Comparison of ENCODE assay signal across 36 cellular contexts in the genomic region with DNA sequence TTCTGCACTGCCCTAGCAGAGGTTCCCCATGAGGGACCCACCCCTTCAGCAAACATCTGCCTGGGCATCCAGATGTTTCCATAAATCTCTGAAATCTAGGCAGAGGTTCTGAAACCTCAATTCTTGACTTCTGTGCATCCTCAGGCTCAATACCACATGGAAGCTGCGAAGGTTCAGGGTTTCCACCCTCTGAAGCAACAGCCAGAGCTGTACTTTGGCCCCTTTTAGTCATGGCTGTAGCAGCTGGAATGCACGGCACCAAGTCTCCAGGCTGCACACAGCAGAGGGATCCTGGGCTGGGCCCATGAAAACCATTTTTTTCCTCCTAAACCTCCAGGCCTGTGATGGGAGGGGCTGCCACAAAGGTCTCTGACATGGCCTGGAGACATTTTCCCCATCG.
"Had no signal": no experiment of that assay in that cellular context is flagged by ENCODE, and none has a peak within 500 bp of the region (broad histone marks: within the 10 kb centered on the region; RNA-seq: fewer than 3 reads in every experiment).

No MANE protein-coding gene starts in this region.

- H3K9me3 Mint-ChIP-seq: activated B cell treated with CpG ODN at 0.5 μM for 24 hours; activated CD4-positive, alpha-beta T cell treated with anti-CD3 and anti-CD28 coated beads, Interleukin-2, amount 10 ng/mL, durations not matched to agents 24 days and 14 days; activated T-helper 1 cell treated with anti-CD3 and anti-CD28 coated beads, Interleukin-12 subunit alpha, Interleukin-12 subunit beta, Interleukin-2, Interleukin-4 antibody, amounts not matched to agents 30 ng/mL and 10 ng/mL and 1 ng/mL, durations not matched to agents 14 hours and 24 hours and 36 hours; T-helper 1 cell treated with Interleukin-12 subunit alpha and Interleukin-12 subunit beta and Interleukin-4 antibody, amounts not matched to agents 30 μg/mL and 1 μg/mL, for 36 hours had no signal

- H3K27ac ChIP-seq: adrenal gland, body of pancreas, brain microvascular endothelial cell, breast epithelium, VCaP had no signal

- FAIRE-seq: astrocyte, TTC549 had no signal

- H3K4me1 ChIP-seq: adrenal gland, body of pancreas, breast epithelium had no signal

- H3K4me3 Mint-ChIP-seq: activated B cell treated with CpG ODN at 0.5 μM for 24 hours; activated CD4-positive, alpha-beta memory T cell treated with anti-CD3 and anti-CD28 coated beads for 36 hours; activated CD4-positive, alpha-beta T cell treated with anti-CD3 and anti-CD28 coated beads, Interleukin-2, amount 10 ng/mL, durations not matched to agents 24 days and 14 days; activated CD8-positive, alpha-beta T cell treated with anti-CD3 and anti-CD28 coated beads for 36 hours; activated naive CD4-positive, alpha-beta T cell treated with anti-CD3 and anti-CD28 coated beads for 36 hours; activated naive CD8-positive, alpha-beta T cell treated with anti-CD3 and anti-CD28 coated beads for 36 hours; activated T-cell treated with anti-CD3 and anti-CD28 coated beads, Interleukin-2, amount 50 U/mL, for 4 hours; activated T-cell treated with anti-CD3 and anti-CD28 coated beads, Interleukin-2, amount 50 U/mL, for 72 hours; activated T-helper 1 cell treated with anti-CD3 and anti-CD28 coated beads, Interleukin-12 subunit alpha, Interleukin-12 subunit beta, Interleukin-2, Interleukin-4 antibody, amounts not matched to agents 30 ng/mL and 10 ng/mL and 1 ng/mL, durations not matched to agents 14 hours and 24 hours and 36 hours; activated T-helper 17 cell treated with anti-CD3 and anti-CD28 coated beads, Interleukin-2, amount 50 U/mL, for 72 hours; T-helper 1 cell treated with Interleukin-12 subunit alpha and Interleukin-12 subunit beta and Interleukin-4 antibody, amounts not matched to agents 30 μg/mL and 1 μg/mL, for 36 hours; T-helper 2 cell treated with Interferon-gamma antibody and Interleukin-4, amounts not matched to agents 5 μg/mL and 100 μg/mL, for 36 hours had no signal

- H3K9me3 ChIP-seq: adrenal gland, body of pancreas, breast epithelium had no signal

- H3K4me3 ChIP-seq: adrenal gland, body of pancreas, breast epithelium had no signal

- DNase-seq: activated B cell treated with CpG ODN at 0.5 μM for 24 hours; activated CD4-positive, alpha-beta memory T cell treated with anti-CD3 and anti-CD28 coated beads for 36 hours; activated CD4-positive, alpha-beta T cell treated with anti-CD3 and anti-CD28 coated beads for 4 hours; activated CD4-positive, alpha-beta T cell treated with anti-CD3 and anti-CD28 coated beads, Interleukin-2, amount 10 ng/mL, durations not matched to agents 24 days and 14 days; activated CD4-positive, alpha-beta T cell treated with anti-CD3 and anti-CD28 coated beads, Interleukin-2, amount 50 U/mL, for 1 hour; activated CD4-positive, alpha-beta T cell treated with anti-CD3 and anti-CD28 coated beads, Interleukin-2, amount 50 U/mL, for 4 hours; activated CD4-positive, CD25-positive, alpha-beta regulatory T cell treated with anti-CD3 and anti-CD28 coated beads, Interleukin-2, amount 50 U/mL, for 72 hours; activated CD8-positive, alpha-beta memory T cell treated with anti-CD3 and anti-CD28 coated beads, Interleukin-2, amount 50 U/mL, for 4 hours; activated CD8-positive, alpha-beta T cell treated with anti-CD3 and anti-CD28 coated beads for 36 hours; activated effector memory CD4-positive, alpha-beta T cell treated with anti-CD3 and anti-CD28 coated beads, Interleukin-2, amount 50 U/mL, for 16 hours; activated gamma-delta T cell treated with Interleukin-2 at 50 U/mL for 16 hours; activated naive CD4-positive, alpha-beta T cell; activated naive CD4-positive, alpha-beta T cell treated with anti-CD3 and anti-CD28 coated beads for 36 hours; activated naive CD4-positive, alpha-beta T cell treated with anti-CD3 and anti-CD28 coated beads, Interleukin-2, amount 50 U/mL, for 16 hours; activated naive CD8-positive, alpha-beta T cell treated with anti-CD3 and anti-CD28 coated beads for 36 hours; activated T-cell treated with anti-CD3 and anti-CD28 coated beads for 4 hours; activated T-cell treated with anti-CD3 and anti-CD28 coated beads, Interleukin-2, amount 50 U/mL, for 1 hour; activated T-cell treated with anti-CD3 and anti-CD28 coated beads, Interleukin-2, amount 50 U/mL, for 4 hours; activated T-cell treated with anti-CD3 and anti-CD28 coated beads, Interleukin-2, amount 50 U/mL, for 72 hours; adrenal gland; amniotic stem cell; aorta; body of pancreas; brain microvascular endothelial cell; central memory CD4-positive, alpha-beta T cell; T-helper 2 cell; T-helper 9 cell had no signal

- H3K27me3 Mint-ChIP-seq: activated B cell treated with CpG ODN at 0.5 μM for 24 hours; activated CD4-positive, alpha-beta memory T cell treated with anti-CD3 and anti-CD28 coated beads for 36 hours; activated CD4-positive, alpha-beta T cell treated with anti-CD3 and anti-CD28 coated beads, Interleukin-2, amount 10 ng/mL, durations not matched to agents 24 days and 14 days; activated CD8-positive, alpha-beta T cell treated with anti-CD3 and anti-CD28 coated beads for 36 hours; activated naive CD8-positive, alpha-beta T cell treated with anti-CD3 and anti-CD28 coated beads for 36 hours; activated T-helper 17 cell treated with anti-CD3 and anti-CD28 coated beads, Interleukin-2, amount 50 U/mL, for 72 hours had no signal

- H3K36me3 Mint-ChIP-seq: activated CD4-positive, alpha-beta memory T cell treated with anti-CD3 and anti-CD28 coated beads for 36 hours; activated naive CD4-positive, alpha-beta T cell treated with anti-CD3 and anti-CD28 coated beads, Interleukin-2, amount 50 U/mL, for 72 hours; activated naive CD8-positive, alpha-beta T cell treated with anti-CD3 and anti-CD28 coated beads for 36 hours had no signal

- ATAC-seq: activated CD8-positive, alpha-beta T cell treated with anti-CD3 and anti-CD28 coated beads for 36 hours; activated naive CD4-positive, alpha-beta T cell treated with anti-CD3 and anti-CD28 coated beads, Interleukin-2, amount 50 U/mL, for 72 hours; activated T-cell treated with anti-CD3 and anti-CD28 coated beads, Interleukin-2, amount 50 U/mL, for 4 hours; activated T-cell treated with anti-CD3 and anti-CD28 coated beads, Interleukin-2, amount 50 U/mL, for 72 hours; activated T-helper 17 cell treated with anti-CD3 and anti-CD28 coated beads, Interleukin-2, amount 50 U/mL, for 72 hours; body of pancreas had no signal

- H3K27me3 ChIP-seq: adrenal gland, body of pancreas, brain microvascular endothelial cell, breast epithelium had no signal

- H3K4me1 Mint-ChIP-seq: activated B cell treated with CpG ODN at 0.5 μM for 24 hours; activated CD4-positive, alpha-beta T cell treated with anti-CD3 and anti-CD28 coated beads, Interleukin-2, amount 10 ng/mL, durations not matched to agents 24 days and 14 days; activated naive CD8-positive, alpha-beta T cell treated with anti-CD3 and anti-CD28 coated beads for 36 hours; activated T-helper 17 cell treated with anti-CD3 and anti-CD28 coated beads, Interleukin-2, amount 50 U/mL, for 72 hours had no signal

- H3K27ac Mint-ChIP-seq: activated B cell treated with CpG ODN at 0.5 μM for 24 hours; activated CD4-positive, alpha-beta memory T cell treated with anti-CD3 and anti-CD28 coated beads for 36 hours; activated CD4-positive, alpha-beta T cell treated with anti-CD3 and anti-CD28 coated beads, Interleukin-2, amount 10 ng/mL, durations not matched to agents 24 days and 14 days; activated CD8-positive, alpha-beta T cell treated with anti-CD3 and anti-CD28 coated beads for 36 hours; activated naive CD4-positive, alpha-beta T cell treated with anti-CD3 and anti-CD28 coated beads for 36 hours; activated naive CD4-positive, alpha-beta T cell treated with anti-CD3 and anti-CD28 coated beads, Interleukin-2, amount 50 U/mL, for 72 hours; activated naive CD8-positive, alpha-beta T cell treated with anti-CD3 and anti-CD28 coated beads for 36 hours; activated T-cell treated with anti-CD3 and anti-CD28 coated beads, Interleukin-2, amount 50 U/mL, for 72 hours; activated T-helper 1 cell treated with anti-CD3 and anti-CD28 coated beads, Interleukin-12 subunit alpha, Interleukin-12 subunit beta, Interleukin-2, Interleukin-4 antibody, amounts not matched to agents 30 ng/mL and 10 ng/mL and 1 ng/mL, durations not matched to agents 14 hours and 24 hours and 36 hours; activated T-helper 17 cell treated with anti-CD3 and anti-CD28 coated beads, Interleukin-2, amount 50 U/mL, for 72 hours; T-helper 1 cell treated with Interleukin-12 subunit alpha and Interleukin-12 subunit beta and Interleukin-4 antibody, amounts not matched to agents 30 μg/mL and 1 μg/mL, for 36 hours; T-helper 2 cell treated with Interferon-gamma antibody and Interleukin-4, amounts not matched to agents 5 μg/mL and 100 μg/mL, for 36 hours had no signal

- H3K36me3 ChIP-seq: adrenal gland, brain microvascular endothelial cell, breast epithelium had no signal
